Comparison of ENCODE assay signal across 8 cellular contexts in genomic region chr1:9233942-9234222, GRCh38. TPM values are rescaled to one million over a fixed set of nuclear protein-coding genes. Genes with fewer than 3 reads are reported as not detected.
DNase-seq lines count a peak whose midpoint lies in the region; ATAC-seq, FAIRE-seq and TF ChIP-seq lines count a peak whose summit lies in the region.

No MANE protein-coding gene starts in this region.

- peak overlapping the region; percentile 49 to 75 for H3K4me3 ChIP-seq in kidney (ENCODE audit: low read length in 2 of 2)

- no peak for FAIRE-seq in kidney (lab: Jason Lieb, UNC)

- no peaks in the 10 kb centered on the region for H3K36me3 ChIP-seq in kidney (ENCODE audit: control insufficient read depth in 1 of 2, insufficient read depth in 2 of 2, low read length in 2 of 2)

- intact Hi-C loops in kidney (cut with DNase I), result no loop called here

- no peak for TF ChIP-seq CTCF in kidney (IDR thresholded peaks at IDR 0.05; ENCODE audit: borderline replicate concordance, extremely low read depth, insufficient read depth)

- peak overlapping the region in 1 of 2 donors; percentile 78 for H3K27ac ChIP-seq in kidney (ENCODE audit: low read depth in 2 of 2, low read length in 2 of 2)
- peak overlapping the region; percentile 84 for H3K27ac ChIP-seq in substantia nigra (ENCODE audit: low read depth, low read length, poor library complexity, severe bottlenecking)

- peak overlapping the region; percentile 95 for H3K4me3 Mint-ChIP-seq in T-helper 1 cell treated with Interleukin-12 subunit alpha and Interleukin-12 subunit beta and Interleukin-4 antibody, amounts not matched to agents 30 μg/mL and 1 μg/mL, for 36 hours
- peak overlapping the region; percentile 82 for H3K4me3 Mint-ChIP-seq in activated naive CD8-positive, alpha-beta T cell treated with anti-CD3 and anti-CD28 coated beads, Interleukin-2, amount 50 U/mL, for 24 hours

- peak overlapping the region; percentile 95 for H3K27ac Mint-ChIP-seq in T-helper 1 cell treated with Interleukin-12 subunit alpha and Interleukin-12 subunit beta and Interleukin-4 antibody, amounts not matched to agents 30 μg/mL and 1 μg/mL, for 36 hours
- H3K27ac Mint-ChIP-seq in activated naive CD8-positive, alpha-beta T cell treated with anti-CD3 and anti-CD28 coated beads, Interleukin-2, amount 50 U/mL, for 24 hours, result peak overlapping the region; percentile 84

- H3K9me3 Mint-ChIP-seq in T-helper 1 cell treated with Interleukin-12 subunit alpha and Interleukin-12 subunit beta and Interleukin-4 antibody, amounts not matched to agents 30 μg/mL and 1 μg/mL, for 36 hours, result no peaks in the 10 kb centered on the region
- no peaks in the 10 kb centered on the region for H3K9me3 Mint-ChIP-seq in activated naive CD8-positive, alpha-beta T cell treated with anti-CD3 and anti-CD28 coated beads, Interleukin-2, amount 50 U/mL, for 24 hours

- peaks cover 4% of the 10 kb centered on the region for H3K27me3 Mint-ChIP-seq in T-helper 1 cell treated with Interleukin-12 subunit alpha and Interleukin-12 subunit beta and Interleukin-4 antibody, amounts not matched to agents 30 μg/mL and 1 μg/mL, for 36 hours (ENCODE audit: low read depth)
- no peaks in the 10 kb centered on the region for H3K27me3 Mint-ChIP-seq in activated naive CD8-positive, alpha-beta T cell treated with anti-CD3 and anti-CD28 coated beads, Interleukin-2, amount 50 U/mL, for 24 hours

- ATAC-seq in activated naive CD8-positive, alpha-beta T cell treated with anti-CD3 and anti-CD28 coated beads, Interleukin-2, amount 50 U/mL, for 24 hours, result no peak
- no peak for ATAC-seq in HG02798 (IDR thresholded peaks at IDR 0.05; ENCODE audit: poor library complexity, unreplicated experiment)

- H3K36me3 Mint-ChIP-seq in T-helper 1 cell treated with Interleukin-12 subunit alpha and Interleukin-12 subunit beta and Interleukin-4 antibody, amounts not matched to agents 30 μg/mL and 1 μg/mL, for 36 hours (ENCODE audit: low read depth), result peaks cover 11% of the 10 kb centered on the region
- H3K36me3 Mint-ChIP-seq in activated naive CD8-positive, alpha-beta T cell treated with anti-CD3 and anti-CD28 coated beads, Interleukin-2, amount 50 U/mL, for 24 hours (ENCODE audit: low read depth), result peaks cover 7% of the 10 kb centered on the region

- H3K4me1 Mint-ChIP-seq in T-helper 1 cell treated with Interleukin-12 subunit alpha and Interleukin-12 subunit beta and Interleukin-4 antibody, amounts not matched to agents 30 μg/mL and 1 μg/mL, for 36 hours (ENCODE audit: low read depth), result peaks cover 13% of the 10 kb centered on the region
- peaks cover 49% of the 10 kb centered on the region for H3K4me1 Mint-ChIP-seq in activated naive CD8-positive, alpha-beta T cell treated with anti-CD3 and anti-CD28 coated beads, Interleukin-2, amount 50 U/mL, for 24 hours

- H3K9ac ChIP-seq in kidney (ENCODE audit: low read length in 2 of 2), result peak overlapping the region in 1 of 2 donors; percentile 73

- no peak for DNase-seq in T-helper 1 cell
- no peak for DNase-seq in activated naive CD8-positive, alpha-beta T cell treated with anti-CD3 and anti-CD28 coated beads, Interleukin-2, amount 50 U/mL, for 24 hours
- no peak for DNase-seq in kidney
- DNase-seq in substantia nigra (lab: John Stamatoyannopoulos, UW), result no peak
- no peak for DNase-seq in NCI-H82 treated with DMSO at 0.1 percent for 48 hours (lab: John Stamatoyannopoulos, UW; ENCODE audit: unreplicated experiment)
- no peak for DNase-seq in iPS-NIHi7 (ENCODE audit: extremely low spot score)

- H3K9me3 ChIP-seq in kidney (ENCODE audit: control insufficient read depth in 1 of 2, low read length in 2 of 2), result no peaks in the 10 kb centered on the region

- peaks cover 6 to 13% of the 10 kb centered on the region in 2 donors for H3K4me1 ChIP-seq in kidney (ENCODE audit: control insufficient read depth in 1 of 2, insufficient read depth in 1 of 2, low read depth in 1 of 2, low read length in 2 of 2)

RNA-seq across cellular contexts. Expression of gene H6PD, which starts 0.7 kb away (rescaled TPM):
- 64.3 TPM for total RNA-seq in kidney
- polyA plus RNA-seq in kidney (ENCODE audit: insufficient read depth, low read depth, low replicate concordance), result 5.7 TPM

RNA-seq across cellular contexts. Expression of gene SPSB1, which starts 58.8 kb away (rescaled TPM):
- 25.9 TPM for total RNA-seq in kidney
- polyA plus RNA-seq in kidney (ENCODE audit: insufficient read depth, low read depth, low replicate concordance), result 12.7 TPM
